21 cellular contexts compared by ENCODE assay signal in genomic region chr7:8063706-8064297, GRCh38.
DNase-seq lines count a peak whose midpoint lies in the region; ATAC-seq, FAIRE-seq and TF ChIP-seq lines count a peak whose summit lies in the region.
"Had no signal": no experiment of that assay in that cellular context is flagged by ENCODE, and none has a peak within 500 bp of the region (broad histone marks: within the 10 kb centered on the region; RNA-seq: fewer than 3 reads in every experiment).

No MANE protein-coding gene starts in this region.

- peaks cover 16% of the 10 kb centered on the region for H3K4me1 Mint-ChIP-seq in astrocyte (ENCODE audit: low read depth, unreplicated experiment)
- peaks cover 60 to 61% of the 10 kb centered on the region in 2 donors for H3K4me1 Mint-ChIP-seq in immature natural killer cell
- H3K4me1 Mint-ChIP-seq in naive thymus-derived CD8-positive, alpha-beta T cell = peaks cover 33 to 40% (median 37%) of the 10 kb centered on the region in 4 donors
- H3K4me1 Mint-ChIP-seq in activated CD4-positive, alpha-beta T cell treated with anti-CD3 and anti-CD28 coated beads, Interleukin-2, amount 10 ng/mL, durations not matched to agents 24 days and 14 days = peaks cover 11% of the 10 kb centered on the region

- H3K36me3 ChIP-seq in astrocyte (ENCODE audit: insufficient read depth, low read length) = no peaks in the 10 kb centered on the region

- H3K4me2 ChIP-seq in astrocyte (ENCODE audit: low read length) = no peak overlapping the region
- H3K4me2 ChIP-seq: BLaER1 treated with 17β-estradiol and CSF1 and Interleukin-3, amounts not matched to agents 10 nM and 100 nM had no signal

- no peaks in the 10 kb centered on the region for H3K79me2 ChIP-seq in astrocyte (ENCODE audit: insufficient read depth, low read length)

- H2AFZ ChIP-seq in astrocyte (ENCODE audit: low read depth, low read length) = no peak overlapping the region

- FAIRE-seq in astrocyte (lab: Jason Lieb, UNC) = no peak
- FAIRE-seq: GM12878, urothelium cell line had no signal

- no peaks in the 10 kb centered on the region for H4K20me1 ChIP-seq in astrocyte (ENCODE audit: insufficient read depth, low read length)
- H4K20me1 ChIP-seq: BLaER1 treated with 17β-estradiol and CSF1 and Interleukin-3, amounts not matched to agents 10 nM and 100 nM had no signal

- H3K27me3 Mint-ChIP-seq in astrocyte (ENCODE audit: low read depth, unreplicated experiment) (no peaks in the 10 kb centered on the region), immature natural killer cell (ENCODE audit: low read depth in 3 of 3) (peaks cover 0 to 5% (median 0%) of the 10 kb centered on the region in 3 donors)
- no peaks in the 10 kb centered on the region for H3K27me3 Mint-ChIP-seq in naive thymus-derived CD8-positive, alpha-beta T cell
- no peaks in the 10 kb centered on the region for H3K27me3 Mint-ChIP-seq in activated CD4-positive, alpha-beta T cell treated with anti-CD3 and anti-CD28 coated beads, Interleukin-2, amount 10 ng/mL, durations not matched to agents 24 days and 14 days
- H3K27me3 Mint-ChIP-seq: activated naive CD8-positive, alpha-beta T cell; stimulated activated naive CD8-positive, alpha-beta T cell treated with anti-CD3 and anti-CD28 coated beads, Interleukin-15, Interleukin-2, amounts not matched to agents 100 ng/mL and 50 ng/mL, for 24 hours had no signal

- POLR2A ChIA-PET in naive thymus-derived CD8-positive, alpha-beta T cell (lab: Charles Lee) = no interaction called here

- peak; percentile 49 for DNase-seq in Daoy (ENCODE audit: low read depth)
- peak; percentile 69 for DNase-seq in M059J (ENCODE audit: low read depth)
- DNase-seq in astrocyte (ENCODE audit: low read depth) = peak; percentile 48
- DNase-seq in immature natural killer cell = no peak
- no peak for DNase-seq in germinal center (ENCODE audit: low spot score)
- no peak for DNase-seq in naive thymus-derived CD8-positive, alpha-beta T cell
- no peak for DNase-seq in activated CD4-positive, alpha-beta T cell treated with anti-CD3 and anti-CD28 coated beads, Interleukin-2, amount 10 ng/mL, durations not matched to agents 24 days and 14 days
- DNase-seq: activated CD4-positive, alpha-beta T cell treated with anti-CD3 and anti-CD28 coated beads for 48 hours; cerebellar nuclear complex; heart right ventricle; midbrain; NCI-H187 treated with DMSO at 0.1 percent for 48 hours; SIG-M5; T-helper 9 cell had no signal

- no peak overlapping the region for H3K9ac ChIP-seq in astrocyte (ENCODE audit: low read length)
- H3K9ac ChIP-seq: BLaER1 treated with 17β-estradiol and CSF1 and Interleukin-3, amounts not matched to agents 10 nM and 100 nM had no signal

- H3K36me3 Mint-ChIP-seq in astrocyte (ENCODE audit: low read depth, unreplicated experiment) = peaks cover 9% of the 10 kb centered on the region
- H3K36me3 Mint-ChIP-seq in immature natural killer cell = peaks cover 32 to 43% (median 33%) of the 10 kb centered on the region in 3 donors
- H3K36me3 Mint-ChIP-seq in naive thymus-derived CD8-positive, alpha-beta T cell = peaks cover 10 to 74% (median 54%) of the 10 kb centered on the region in 3 donors
- peaks cover 62% of the 10 kb centered on the region for H3K36me3 Mint-ChIP-seq in activated CD4-positive, alpha-beta T cell treated with anti-CD3 and anti-CD28 coated beads, Interleukin-2, amount 10 ng/mL, durations not matched to agents 24 days and 14 days (ENCODE audit: low read depth)

- H3K27ac Mint-ChIP-seq in astrocyte (ENCODE audit: unreplicated experiment) (no peak overlapping the region), immature natural killer cell (peak overlapping the region in 5 of 6 donors; percentile 34 to 76 (median 69))
- peak overlapping the region in 2 of 10 donors; percentile 15 to 83 for H3K27ac Mint-ChIP-seq in naive thymus-derived CD8-positive, alpha-beta T cell
- H3K27ac Mint-ChIP-seq in activated CD4-positive, alpha-beta T cell treated with anti-CD3 and anti-CD28 coated beads, Interleukin-2, amount 10 ng/mL, durations not matched to agents 24 days and 14 days = no peak overlapping the region
- H3K27ac Mint-ChIP-seq: activated naive CD8-positive, alpha-beta T cell; stimulated activated naive CD8-positive, alpha-beta T cell treated with anti-CD3 and anti-CD28 coated beads, Interleukin-15, Interleukin-2, amounts not matched to agents 100 ng/mL and 50 ng/mL, for 24 hours had no signal

- peaks cover 16% of the 10 kb centered on the region for H3K4me1 ChIP-seq in astrocyte (ENCODE audit: insufficient read depth, low read length)
- H3K4me1 ChIP-seq: BLaER1 treated with 17β-estradiol and CSF1 and Interleukin-3, amounts not matched to agents 10 nM and 100 nM had no signal

- H3K4me3 Mint-ChIP-seq in astrocyte (ENCODE audit: unreplicated experiment) = no peak overlapping the region
- peak overlapping the region in 1 of 5 donors; percentile 1 for H3K4me3 Mint-ChIP-seq in immature natural killer cell
- H3K4me3 Mint-ChIP-seq in naive thymus-derived CD8-positive, alpha-beta T cell = no peak overlapping the region
- H3K4me3 Mint-ChIP-seq in activated CD4-positive, alpha-beta T cell treated with anti-CD3 and anti-CD28 coated beads, Interleukin-2, amount 10 ng/mL, durations not matched to agents 24 days and 14 days = no peak overlapping the region
- H3K4me3 Mint-ChIP-seq: activated naive CD8-positive, alpha-beta T cell; stimulated activated naive CD8-positive, alpha-beta T cell treated with anti-CD3 and anti-CD28 coated beads, Interleukin-15, Interleukin-2, amounts not matched to agents 100 ng/mL and 50 ng/mL, for 24 hours had no signal

- ATAC-seq in naive thymus-derived CD8-positive, alpha-beta T cell = no peak
- ATAC-seq: GM12878, HCT116, heart right ventricle had no signal

- no peaks in the 10 kb centered on the region for H3K27me3 ChIP-seq in astrocyte (ENCODE audit: insufficient read depth, low read length)
- H3K27me3 ChIP-seq: BLaER1 treated with 17β-estradiol and CSF1 and Interleukin-3, amounts not matched to agents 10 nM and 100 nM; heart right ventricle had no signal

- H3K27ac ChIP-seq in astrocyte (ENCODE audit: low read depth, low read length) = no peak overlapping the region
- H3K27ac ChIP-seq: BLaER1 treated with 17β-estradiol and CSF1 and Interleukin-3, amounts not matched to agents 10 nM and 100 nM; heart right ventricle; skin epidermis had no signal

- intact Hi-C loops in activated CD4-positive, alpha-beta T cell treated with anti-CD3 and anti-CD28 coated beads, Interleukin-2, amount 10 ng/mL, durations not matched to agents 24 days and 14 days (cut with micrococcal nuclease) = no loop called here

- TF ChIP-seq CTCF in astrocyte (IDR thresholded peaks at IDR 0.05; ENCODE audit: insufficient read depth, low read depth, low read length) = no peak

- H3K4me3 ChIP-seq in astrocyte (ENCODE audit: insufficient read depth, low read depth, low read length) = no peak overlapping the region
- H3K4me3 ChIP-seq: BLaER1 treated with 17β-estradiol and CSF1 and Interleukin-3, amounts not matched to agents 10 nM and 100 nM; GM12878; heart right ventricle; skin epidermis had no signal

- peaks cover 3% of the 10 kb centered on the region for H3K9me3 Mint-ChIP-seq in astrocyte (ENCODE audit: unreplicated experiment)
- no peaks in the 10 kb centered on the region for H3K9me3 Mint-ChIP-seq in immature natural killer cell
- peaks cover 0 to 4% (median 0%) of the 10 kb centered on the region in 9 donors for H3K9me3 Mint-ChIP-seq in naive thymus-derived CD8-positive, alpha-beta T cell
- peaks cover 29% of the 10 kb centered on the region for H3K9me3 Mint-ChIP-seq in activated CD4-positive, alpha-beta T cell treated with anti-CD3 and anti-CD28 coated beads, Interleukin-2, amount 10 ng/mL, durations not matched to agents 24 days and 14 days
- H3K9me3 Mint-ChIP-seq: stimulated activated naive CD8-positive, alpha-beta T cell treated with anti-CD3 and anti-CD28 coated beads, Interleukin-15, Interleukin-2, amounts not matched to agents 100 ng/mL and 50 ng/mL, for 24 hours had no signal

- no peaks in the 10 kb centered on the region for H3K9me3 ChIP-seq in astrocyte (ENCODE audit: insufficient read depth, low read depth, low read length)

Comparison
In these comparisons a context has a peak if more than half of its experiments do, and no peak if none do; other contexts are left out.
1. DNase-seq: peak in Daoy (single experiment), M059J (single experiment) and astrocyte (single experiment); none in immature natural killer cell (0 of 3), germinal center (single experiment), naive thymus-derived CD8-positive, alpha-beta T cell (0 of 10) and activated CD4-positive, alpha-beta T cell treated with anti-CD3 and anti-CD28 coated beads, Interleukin-2, amount 10 ng/mL, durations not matched to agents 24 days and 14 days (single experiment).
2. H3K27ac Mint-ChIP-seq: peak in immature natural killer cell (5 of 6); none in astrocyte (single experiment) and activated CD4-positive, alpha-beta T cell treated with anti-CD3 and anti-CD28 coated beads, Interleukin-2, amount 10 ng/mL, durations not matched to agents 24 days and 14 days (single experiment).